ENCODE assay signal across 12 cellular contexts in genomic region chr3:34107669-34108068, GRCh38.
DNase-seq lines count a peak whose midpoint lies in the region; ATAC-seq and TF ChIP-seq lines count a peak whose summit lies in the region.
"Had no signal": no experiment of that assay in that cellular context is flagged by ENCODE, and none has a peak within 500 bp of the region (broad histone marks: within the 10 kb centered on the region; RNA-seq: fewer than 3 reads in every experiment).

No MANE protein-coding gene starts in this region.

- peak; percentile 61 for ATAC-seq in GM18502 (IDR thresholded peaks at IDR 0.05; ENCODE audit: poor library complexity, unreplicated experiment)
- ATAC-seq in GM19463 (IDR thresholded peaks at IDR 0.05; ENCODE audit: unreplicated experiment), result peak; percentile 52
- ATAC-seq in HG02938 (IDR thresholded peaks at IDR 0.05; ENCODE audit: unreplicated experiment), result peak; percentile 36
- no peak for ATAC-seq in activated T-cell treated with anti-CD3 and anti-CD28 coated beads, Interleukin-2, amount 50 U/mL, for 72 hours (replicated peaks in 1 of 2)
- ATAC-seq: left lobe of liver had no signal

- peak overlapping the region; percentile 5; the same call in 1 of the 2 replicates for H3K9ac ChIP-seq in MM.1S (ENCODE audit: low read length)

- TF ChIP-seq CTCF in MM.1S (IDR thresholded peaks at IDR 0.05; ENCODE audit: low read length), result no peak

- H3K4me1 ChIP-seq in MM.1S (ENCODE audit: low read length), result peaks cover 44% of the 10 kb centered on the region

- peak; percentile 31 for DNase-seq in MM.1S
- no peak for DNase-seq in activated naive CD4-positive, alpha-beta T cell treated with anti-CD3 and anti-CD28 coated beads, Interleukin-2, amount 50 U/mL, for 16 hours
- no peak for DNase-seq in NK-92 treated with Interleukin-12 subunit alpha and Interleukin-12 subunit beta, amount 100 ng/mL, for 24 hours (lab: John Stamatoyannopoulos, UW)
- no peak for DNase-seq in activated T-cell treated with anti-CD3 and anti-CD28 coated beads, Interleukin-2, amount 50 U/mL, for 72 hours
- DNase-seq in central memory CD4-positive, alpha-beta T cell, result no peak
- DNase-seq: MG63 had no signal

- peak overlapping the region; percentile 56 for H3K4me2 ChIP-seq in MM.1S (ENCODE audit: low read depth, low read length)

- no peaks in the 10 kb centered on the region for H4K20me1 ChIP-seq in MM.1S (ENCODE audit: insufficient read depth, low read length)

- peak overlapping the region; percentile 66; the same call in 1 of the 2 replicates for H3K27ac ChIP-seq in MM.1S (ENCODE audit: low read length)
- H3K27ac ChIP-seq: C4-2B had no signal

- no peaks in the 10 kb centered on the region for H3K9me2 ChIP-seq in MM.1S (replicated peaks; ENCODE audit: insufficient read depth, low read length)

- H3K27ac Mint-ChIP-seq in activated T-cell treated with anti-CD3 and anti-CD28 coated beads, Interleukin-2, amount 50 U/mL, for 72 hours, result no peak overlapping the region
- H3K27ac Mint-ChIP-seq: T-helper 1 cell treated with Interleukin-12 subunit alpha and Interleukin-12 subunit beta and Interleukin-4 antibody, amounts not matched to agents 30 μg/mL and 1 μg/mL, for 36 hours had no signal

- H2AFZ ChIP-seq in MM.1S (ENCODE audit: low read length), result peak overlapping the region; percentile 49; the same call in 1 of the 2 replicates

- H3F3A ChIP-seq in MM.1S (ENCODE audit: insufficient read depth, low read length), result peaks cover 14% of the 10 kb centered on the region

- H3K4me3 Mint-ChIP-seq in activated T-cell treated with anti-CD3 and anti-CD28 coated beads, Interleukin-2, amount 50 U/mL, for 72 hours, result no peak overlapping the region
- H3K4me3 Mint-ChIP-seq: T-helper 1 cell treated with Interleukin-12 subunit alpha and Interleukin-12 subunit beta and Interleukin-4 antibody, amounts not matched to agents 30 μg/mL and 1 μg/mL, for 36 hours had no signal

- H3K27me3 ChIP-seq in MM.1S (replicated peaks; ENCODE audit: insufficient read depth, low read length), result no peaks in the 10 kb centered on the region
- H3K27me3 ChIP-seq: MG63 had no signal

- peak overlapping the region; percentile 29; the same call in 1 of the 2 replicates for H3K4me3 ChIP-seq in MM.1S (ENCODE audit: low read length)
- H3K4me3 ChIP-seq: MG63 had no signal

- no peaks in the 10 kb centered on the region for H3K9me3 Mint-ChIP-seq in activated T-cell treated with anti-CD3 and anti-CD28 coated beads, Interleukin-2, amount 50 U/mL, for 72 hours
- H3K9me3 Mint-ChIP-seq: T-helper 1 cell treated with Interleukin-12 subunit alpha and Interleukin-12 subunit beta and Interleukin-4 antibody, amounts not matched to agents 30 μg/mL and 1 μg/mL, for 36 hours had no signal

- no peaks in the 10 kb centered on the region for H3K79me2 ChIP-seq in MM.1S (ENCODE audit: low read length)

- H3K27me3 Mint-ChIP-seq in activated T-cell treated with anti-CD3 and anti-CD28 coated beads, Interleukin-2, amount 50 U/mL, for 72 hours (ENCODE audit: low read depth), result peaks cover 7% of the 10 kb centered on the region

- H3K36me3 ChIP-seq in MM.1S (replicated peaks; ENCODE audit: insufficient read depth, low read length), result no peaks in the 10 kb centered on the region
- H3K36me3 ChIP-seq: MG63 had no signal

- H3K4me1 Mint-ChIP-seq in activated T-cell treated with anti-CD3 and anti-CD28 coated beads, Interleukin-2, amount 50 U/mL, for 72 hours (ENCODE audit: low read depth), result no peaks in the 10 kb centered on the region

- no peaks in the 10 kb centered on the region for H3K36me3 Mint-ChIP-seq in activated T-cell treated with anti-CD3 and anti-CD28 coated beads, Interleukin-2, amount 50 U/mL, for 72 hours (ENCODE audit: insufficient read depth in 2 of 2)

- H3K9me3 ChIP-seq in MM.1S (replicated peaks; ENCODE audit: insufficient read depth, low read length), result no peaks in the 10 kb centered on the region
- H3K9me3 ChIP-seq: MG63 had no signal

Comparison
In these comparisons a context has a peak if more than half of its experiments do, and no peak if none do; other contexts are left out.
1. ATAC-seq: peak in GM18502 (single experiment), GM19463 (single experiment) and HG02938 (single experiment); none in activated T-cell treated with anti-CD3 and anti-CD28 coated beads, Interleukin-2, amount 50 U/mL, for 72 hours (0 of 2).